In the genomic region with DNA sequence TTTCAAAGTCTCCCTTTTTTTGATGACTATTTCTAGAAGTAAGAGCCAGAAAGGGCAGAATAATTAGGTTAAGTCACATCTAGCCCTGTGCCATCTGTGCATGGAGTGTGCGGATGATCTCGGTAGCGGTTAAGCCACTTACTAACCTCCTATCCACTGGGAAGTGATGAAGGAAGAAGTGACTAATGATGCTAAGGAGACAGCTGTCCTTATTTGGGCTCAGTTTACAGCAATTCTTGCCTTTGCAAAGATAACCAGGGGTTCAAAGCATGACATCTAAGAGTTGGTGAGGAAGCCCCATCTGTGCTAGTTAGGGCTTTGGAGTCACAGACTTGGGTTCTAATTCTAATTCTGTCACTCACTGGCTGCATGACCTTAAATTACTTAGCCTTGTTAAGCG, we compare ENCODE assay signal across 15 cellular contexts.
DNase-seq lines count a peak whose midpoint lies in the region; ATAC-seq and TF ChIP-seq lines count a peak whose summit lies in the region.
"Had no signal": no experiment of that assay in that cellular context is flagged by ENCODE, and none has a peak within 500 bp of the region (broad histone marks: within the 10 kb centered on the region; RNA-seq: fewer than 3 reads in every experiment).

No MANE protein-coding gene starts in this region.

- CTCF ChIA-PET in GM10248 (lab: Yijun Ruan, JAX), result interaction anchor here (2.1 kb wide), 1 partner anchor 24 kb away, joined by 6 read pairs; no protein-coding TSS in a partner anchor

- DNase-seq in CD1c-positive myeloid dendritic cell (ENCODE audit: extremely low spot score) (peak; percentile 0), NCI-H1694 (lab: John Stamatoyannopoulos, UW) (peak; percentile 17), NCI-H524 treated with DMSO at 0.1 percent for 48 hours (lab: John Stamatoyannopoulos, UW) (peak; percentile 99), glutamatergic neuron (no peak), GM10248 (ENCODE audit: extremely low spot score) (no peak), kidney tubule cell (ENCODE audit: low spot score) (no peak), left cardiac atrium (no peak)
- DNase-seq: 8988T; AML-193; CD4-positive, CD25-positive, alpha-beta regulatory T cell; DND-41; GDM1; H9 had no signal

- POLR2A ChIA-PET in GM10248 (lab: Yijun Ruan, JAX), result interaction anchor here (0.7 kb wide), 1 partner anchor 287 kb away, joined by 6 read pairs; no protein-coding TSS in a partner anchor

- no peaks in the 10 kb centered on the region for H3K36me3 Mint-ChIP-seq in glutamatergic neuron (ENCODE audit: unreplicated experiment)
- H3K36me3 Mint-ChIP-seq: CD4-positive, CD25-positive, alpha-beta regulatory T cell had no signal

- intact Hi-C loops in left cardiac atrium (cut with DNase I), result no loop called here

- no peak for ATAC-seq in GM21423 (IDR thresholded peaks at IDR 0.05; ENCODE audit: unreplicated experiment)
- ATAC-seq in left cardiac atrium, result no peak
- ATAC-seq: GM23338 had no signal

- H3K4me1 Mint-ChIP-seq in glutamatergic neuron (ENCODE audit: low read depth, unreplicated experiment), result peaks cover 39% of the 10 kb centered on the region

- peak overlapping the region; percentile 20 for H3K27ac Mint-ChIP-seq in glutamatergic neuron (ENCODE audit: unreplicated experiment)
- H3K27ac Mint-ChIP-seq: CD4-positive, CD25-positive, alpha-beta regulatory T cell; GM23338; H9 had no signal

- H3K4me3 Mint-ChIP-seq in glutamatergic neuron (ENCODE audit: unreplicated experiment), result no peak overlapping the region
- H3K4me3 Mint-ChIP-seq: CD4-positive, CD25-positive, alpha-beta regulatory T cell; GM23338; H9 had no signal

- peaks cover 6% of the 10 kb centered on the region for H3K27me3 Mint-ChIP-seq in glutamatergic neuron (ENCODE audit: unreplicated experiment)

- peaks cover 12% of the 10 kb centered on the region for H3K9me3 Mint-ChIP-seq in glutamatergic neuron (ENCODE audit: unreplicated experiment)
- H3K9me3 Mint-ChIP-seq: CD4-positive, CD25-positive, alpha-beta regulatory T cell; GM23338; H9 had no signal

- TF ChIP-seq CTCF in glutamatergic neuron (IDR thresholded peaks at IDR 0.05; ENCODE audit: partially characterized antibody, unreplicated experiment) (no peak), GM10248 (IDR thresholded peaks at IDR 0.05; ENCODE audit: control extremely low read depth, extremely low read depth, low read depth, missing control alignments) (no peak)

Comparison
In these comparisons a context has a peak if more than half of its experiments do, and no peak if none do; other contexts are left out.
1. DNase-seq: peak in CD1c-positive myeloid dendritic cell (single experiment), NCI-H1694 (single experiment) and NCI-H524 treated with DMSO at 0.1 percent for 48 hours (single experiment); none in glutamatergic neuron (single experiment), GM10248 (single experiment), kidney tubule cell (single experiment) and left cardiac atrium (single experiment).